ENCODE assay signal across 15 cellular contexts in genomic region chr3:101671014-101671413, GRCh38. TPM values are rescaled to one million over a fixed set of nuclear protein-coding genes. Genes with fewer than 3 reads are reported as not detected.
DNase-seq lines count a peak whose midpoint lies in the region; ATAC-seq and TF ChIP-seq lines count a peak whose summit lies in the region.
"Had no signal": no experiment of that assay in that cellular context is flagged by ENCODE, and none has a peak within 500 bp of the region (broad histone marks: within the 10 kb centered on the region; RNA-seq: fewer than 3 reads in every experiment).

No MANE protein-coding gene starts in this region.

- H3K9me3 ChIP-seq in IMR-90 (ENCODE audit: control insufficient read depth, insufficient read depth, low read length), result no peaks in the 10 kb centered on the region

- H4K5ac ChIP-seq in IMR-90 (ENCODE audit: low read depth, low read length), result no peak overlapping the region

- H3K9me1 ChIP-seq in IMR-90 (ENCODE audit: insufficient read depth, low read length), result 0 out of 2 replicates have a peak, but pooled peaks cover 2% of the 10 kb centered on the region

- H4K20me1 ChIP-seq in IMR-90 (ENCODE audit: insufficient read depth, low read length), result peaks cover 13% of the 10 kb centered on the region

- no peak overlapping the region for H2BK5ac ChIP-seq in IMR-90 (ENCODE audit: low read depth, low read length, poor library complexity, severe bottlenecking)

- no peak for ATAC-seq in activated T-cell treated with anti-CD3 and anti-CD28 coated beads, Interleukin-2, amount 50 U/mL, for 72 hours (replicated peaks in 1 of 2)
- ATAC-seq in IMR-90 (ENCODE audit: low read depth) (no peak), HG03432 (IDR thresholded peaks at IDR 0.05; ENCODE audit: unreplicated experiment) (no peak)
- ATAC-seq in activated CD8-positive, alpha-beta T cell treated with anti-CD3 and anti-CD28 coated beads, Interleukin-2, amount 10 ng/mL, durations not matched to agents 7 days and 5 days, result no peak
- ATAC-seq in central memory CD8-positive, alpha-beta T cell (replicated peaks; ENCODE audit: extremely low read depth, poor library complexity, severe bottlenecking), result no peak
- ATAC-seq: GM23338 had no signal

- H3K18ac ChIP-seq in IMR-90 (ENCODE audit: low read depth, low read length), result no peak overlapping the region

- CTCF ChIA-PET in IMR-90 (lab: Yijun Ruan, JAX), result no interaction called here
- CTCF ChIA-PET in activated CD8-positive, alpha-beta T cell treated with anti-CD3 and anti-CD28 coated beads, Interleukin-2, amount 10 ng/mL, durations not matched to agents 7 days and 5 days (lab: Charles Lee), result interaction anchor here (2.1 kb wide), 1 partner anchor 8 kb away, joined by 6 read pairs; no protein-coding TSS in a partner anchor

- H3K4me1 Mint-ChIP-seq in activated T-cell treated with anti-CD3 and anti-CD28 coated beads, Interleukin-2, amount 50 U/mL, for 72 hours (ENCODE audit: low read depth), result peaks cover 54% of the 10 kb centered on the region
- H3K4me1 Mint-ChIP-seq in activated CD8-positive, alpha-beta T cell treated with anti-CD3 and anti-CD28 coated beads, Interleukin-2, amount 10 ng/mL, durations not matched to agents 7 days and 5 days (ENCODE audit: low read depth), result peaks cover 28% of the 10 kb centered on the region
- H3K4me1 Mint-ChIP-seq in central memory CD8-positive, alpha-beta T cell, result peaks cover 34% of the 10 kb centered on the region

- H2AK9ac ChIP-seq in IMR-90 (replicated peaks; ENCODE audit: low read depth, low read length, poor library complexity), result no peak overlapping the region

- H3K27ac ChIP-seq in IMR-90 (ENCODE audit: insufficient read depth, low read length), result no peak overlapping the region

- no peaks in the 10 kb centered on the region for H3K27me3 Mint-ChIP-seq in activated T-cell treated with anti-CD3 and anti-CD28 coated beads, Interleukin-2, amount 50 U/mL, for 72 hours (ENCODE audit: low read depth)
- no peaks in the 10 kb centered on the region for H3K27me3 Mint-ChIP-seq in activated CD8-positive, alpha-beta T cell treated with anti-CD3 and anti-CD28 coated beads, Interleukin-2, amount 10 ng/mL, durations not matched to agents 7 days and 5 days (ENCODE audit: low read depth)
- no peaks in the 10 kb centered on the region for H3K27me3 Mint-ChIP-seq in central memory CD8-positive, alpha-beta T cell
- H3K27me3 Mint-ChIP-seq: B cell; CD4-positive, alpha-beta T cell had no signal

- H3K36me3 ChIP-seq in IMR-90 (ENCODE audit: control insufficient read depth, insufficient read depth, low read length), result peaks cover 3% of the 10 kb centered on the region

- no peak overlapping the region for H2BK120ac ChIP-seq in IMR-90 (ENCODE audit: low read depth, low read length)

- intact Hi-C loops in IMR-90 (cut with micrococcal nuclease), result loop anchor here (10.0 kb wide), 1 partner anchor 1596 kb away; no protein-coding TSS in a partner anchor

- no peak overlapping the region for H2BK15ac ChIP-seq in IMR-90 (ENCODE audit: low read depth, low read length)

- H3K4me2 ChIP-seq in IMR-90 (ENCODE audit: low read depth, low read length), result no peak overlapping the region
- H3K4me2 ChIP-seq: GM23338 had no signal

- no peak overlapping the region for H3K23ac ChIP-seq in IMR-90 (ENCODE audit: low read depth, low read length)

- no peak overlapping the region for H3K14ac ChIP-seq in IMR-90 (replicated peaks; ENCODE audit: low read depth, low read length)

- BruUV-seq in IMR-90 (replicated peaks; lab: Mats Ljungman, UMichigan), result no TSS peak

- H3K4me3 Mint-ChIP-seq in activated T-cell treated with anti-CD3 and anti-CD28 coated beads, Interleukin-2, amount 50 U/mL, for 72 hours, result no peak overlapping the region
- H3K4me3 Mint-ChIP-seq in activated CD8-positive, alpha-beta T cell treated with anti-CD3 and anti-CD28 coated beads, Interleukin-2, amount 10 ng/mL, durations not matched to agents 7 days and 5 days, result no peak overlapping the region
- H3K4me3 Mint-ChIP-seq in central memory CD8-positive, alpha-beta T cell, result no peak overlapping the region
- H3K4me3 Mint-ChIP-seq: B cell; CD4-positive, alpha-beta T cell; GM23338; H9 had no signal

- POLR2A ChIA-PET in IMR-90 (lab: Charles Lee; ENCODE audit: unreplicated experiment), result no interaction called here
- POLR2A ChIA-PET in activated CD8-positive, alpha-beta T cell treated with anti-CD3 and anti-CD28 coated beads, Interleukin-2, amount 10 ng/mL, durations not matched to agents 7 days and 5 days (lab: Charles Lee), result interaction anchor here (0.8 to 1.3 kb wide), 2 partner anchors 97 to 109 kb away, joined by 3 read pairs; partner anchors contain the start of genes PCNP and TRMT10C

- no peak overlapping the region for H2AK5ac ChIP-seq in IMR-90 (ENCODE audit: low read depth, low read length)

- in situ Hi-C loops in IMR-90 (cut with MboI; ENCODE audit: low sequenced_read_pairs), result no loop called here

- H3K9ac ChIP-seq in IMR-90 (ENCODE audit: low read depth, low read length), result no peak overlapping the region

- no peak for TF ChIP-seq CTCF in IMR-90 (conservative IDR thresholded peaks at IDR 0.05; ENCODE audit: low read depth, low read length)

- H2AFZ ChIP-seq in IMR-90 (replicated peaks; ENCODE audit: low read length, poor library complexity), result no peak overlapping the region
- H2AFZ ChIP-seq: GM23338 had no signal

- no peaks in the 10 kb centered on the region for H3K27me3 ChIP-seq in IMR-90 (ENCODE audit: control insufficient read depth, insufficient read depth, low read length)

- dilution Hi-C loops in IMR-90 (cut with HindIII; ENCODE audit: low sequenced_read_pairs, unreplicated experiment), result no loop called here

- TF ChIP-seq RAD21 in IMR-90 (IDR thresholded peaks at IDR 0.05; ENCODE audit: low read length), result no peak

- no peaks in the 10 kb centered on the region for H3K4me1 ChIP-seq in IMR-90 (ENCODE audit: control insufficient read depth, insufficient read depth, low read length)

- no peak overlapping the region for H4K8ac ChIP-seq in IMR-90 (ENCODE audit: low read depth in 2 of 2, low read length in 2 of 2)

- no peak overlapping the region for H3K56ac ChIP-seq in IMR-90 (ENCODE audit: extremely low read depth, insufficient read depth, low read length)

- no peak for TF ChIP-seq POLR2A in IMR-90 (IDR thresholded peaks at IDR 0.05; ENCODE audit: low read depth, low read length)

- no peak for DNase-seq in activated T-cell treated with anti-CD3 and anti-CD28 coated beads, Interleukin-2, amount 50 U/mL, for 72 hours
- DNase-seq in activated T-cell treated with anti-CD3 and anti-CD28 coated beads, Interleukin-2, amount 50 U/mL, for 1 hour, result no peak
- DNase-seq in IMR-90 (no peak), NCI-H2171 treated with DMSO at 0.1 percent for 48 hours (lab: John Stamatoyannopoulos, UW) (no peak)
- DNase-seq in activated CD8-positive, alpha-beta T cell treated with anti-CD3 and anti-CD28 coated beads, Interleukin-2, amount 10 ng/mL, durations not matched to agents 7 days and 5 days, result no peak
- no peak for DNase-seq in central memory CD8-positive, alpha-beta T cell (ENCODE audit: low spot score in 2 of 2)
- DNase-seq in activated CD8-positive, alpha-beta memory T cell treated with anti-CD3 and anti-CD28 coated beads, Interleukin-2, amount 50 U/mL, for 4 hours, result no peak
- DNase-seq: 8988T; C1 segment of cervical spinal cord; CD4-positive, alpha-beta T cell; DMS79; H9 had no signal

- 83% methylated on average over 1 of the region's 5 CpGs; no CpG with 5 or more reads in 1 of the 2 experiments for WGBS in IMR-90 (ENCODE audit: extremely low coverage in 2 of 2, insufficient read length in 1 of 2), 2 experiments

- no peak overlapping the region for H3K4me3 ChIP-seq in IMR-90 (ENCODE audit: insufficient read depth, low read depth, low read length)
- H3K4me3 ChIP-seq: GM23338 had no signal

- H3K4ac ChIP-seq in IMR-90 (ENCODE audit: low read depth, low read length), result no peak overlapping the region

- H3K9me3 Mint-ChIP-seq in activated T-cell treated with anti-CD3 and anti-CD28 coated beads, Interleukin-2, amount 50 U/mL, for 72 hours, result no peaks in the 10 kb centered on the region
- no peaks in the 10 kb centered on the region for H3K9me3 Mint-ChIP-seq in activated CD8-positive, alpha-beta T cell treated with anti-CD3 and anti-CD28 coated beads, Interleukin-2, amount 10 ng/mL, durations not matched to agents 7 days and 5 days (ENCODE audit: insufficient read depth)
- H3K9me3 Mint-ChIP-seq in central memory CD8-positive, alpha-beta T cell, result no peaks in the 10 kb centered on the region
- H3K9me3 Mint-ChIP-seq: CD4-positive, alpha-beta T cell; GM23338; H9 had no signal

- H4K91ac ChIP-seq in IMR-90 (ENCODE audit: insufficient read depth, low read depth, low read length), result no peak overlapping the region

- peaks cover 2 to 25% of the 10 kb centered on the region in 2 donors for H3K36me3 Mint-ChIP-seq in activated T-cell treated with anti-CD3 and anti-CD28 coated beads, Interleukin-2, amount 50 U/mL, for 72 hours (ENCODE audit: insufficient read depth in 2 of 2)
- peaks cover 55% of the 10 kb centered on the region for H3K36me3 Mint-ChIP-seq in activated CD8-positive, alpha-beta T cell treated with anti-CD3 and anti-CD28 coated beads, Interleukin-2, amount 10 ng/mL, durations not matched to agents 7 days and 5 days (ENCODE audit: low read depth)
- peaks cover 42% of the 10 kb centered on the region for H3K36me3 Mint-ChIP-seq in central memory CD8-positive, alpha-beta T cell (ENCODE audit: insufficient read depth)

- H3K27ac Mint-ChIP-seq in activated T-cell treated with anti-CD3 and anti-CD28 coated beads, Interleukin-2, amount 50 U/mL, for 72 hours, result peak overlapping the region; percentile 46
- H3K27ac Mint-ChIP-seq in activated CD8-positive, alpha-beta T cell treated with anti-CD3 and anti-CD28 coated beads, Interleukin-2, amount 10 ng/mL, durations not matched to agents 7 days and 5 days, result peak overlapping the region; percentile 1
- H3K27ac Mint-ChIP-seq in central memory CD8-positive, alpha-beta T cell (ENCODE audit: low read depth), result peak overlapping the region; percentile 42
- H3K27ac Mint-ChIP-seq: B cell; CD4-positive, alpha-beta T cell; GM23338 had no signal

- peaks cover 21 to 40% of the 10 kb centered on the region in 2 experiments; a peak in 3 of 4 replicates for H3K79me1 ChIP-seq in IMR-90 (ENCODE audit: low read depth in 1 of 2, low read length in 2 of 2)

- H2BK20ac ChIP-seq in IMR-90 (ENCODE audit: low read depth, low read length), result no peak overlapping the region

RNA-seq across cellular contexts. Expression of gene ZBTB11, which starts 5.9 kb away (rescaled TPM):
- total RNA-seq in activated T-cell treated with anti-CD3 and anti-CD28 coated beads, Interleukin-2, amount 50 U/mL, for 72 hours, result 10 to 100 TPM; 26.8 to 31.9 TPM
- total RNA-seq in IMR-90 (2012; rRNA removed), result 17.2 and 25.8 TPM in 2 replicates
- polyA plus RNA-seq in IMR-90 (2012; rRNA removed), result 5.4 and 6.0 TPM in 2 replicates
- 0.64 and 1.5 TPM in 2 replicates for polyA plus RNA-seq in IMR-90 (2012; cell fraction: cytosol; rRNA removed)
- polyA plus RNA-seq in IMR-90 (2012; cell fraction: nucleus; rRNA removed; ENCODE audit: low replicate concordance), result 5.1 and 15.1 TPM in 2 replicates
- total RNA-seq in activated CD8-positive, alpha-beta T cell treated with anti-CD3 and anti-CD28 coated beads, Interleukin-2, amount 10 ng/mL, durations not matched to agents 7 days and 5 days, result 10 to 100 TPM; 30.7 to 33.6 TPM

RNA-seq across cellular contexts. Expression of gene RPL24, which starts 15.5 kb away (rescaled TPM):
- 1,000 to 10,000 TPM; 1,492 to 1,529 TPM for total RNA-seq in activated T-cell treated with anti-CD3 and anti-CD28 coated beads, Interleukin-2, amount 50 U/mL, for 72 hours
- 953 and 1,539 TPM in 2 replicates for total RNA-seq in IMR-90 (2012; rRNA removed)
- polyA plus RNA-seq in IMR-90 (2012; rRNA removed), result 764 and 1,054 TPM in 2 replicates
- 595 and 1,053 TPM in 2 replicates for polyA plus RNA-seq in IMR-90 (2012; cell fraction: cytosol; rRNA removed)
- polyA plus RNA-seq in IMR-90 (2012; cell fraction: nucleus; rRNA removed; ENCODE audit: low replicate concordance), result 152 and 641 TPM in 2 replicates
- total RNA-seq in activated CD8-positive, alpha-beta T cell treated with anti-CD3 and anti-CD28 coated beads, Interleukin-2, amount 10 ng/mL, durations not matched to agents 7 days and 5 days, result 100 to 1,000 TPM; 948 to 978 TPM

RNA-seq across cellular contexts. Expression of gene CEP97, which starts 53.4 kb away (rescaled TPM):
- 10 to 100 TPM; 19.2 to 23.5 TPM for total RNA-seq in activated T-cell treated with anti-CD3 and anti-CD28 coated beads, Interleukin-2, amount 50 U/mL, for 72 hours
- total RNA-seq in IMR-90 (2012; rRNA removed), result 21.9 TPM in 2 replicates
- 1.2 and 2.0 TPM in 2 replicates for polyA plus RNA-seq in IMR-90 (2012; rRNA removed)
- 0.23 and 0.32 TPM in 2 replicates for polyA plus RNA-seq in IMR-90 (2012; cell fraction: cytosol; rRNA removed)
- polyA plus RNA-seq in IMR-90 (2012; cell fraction: nucleus; rRNA removed; ENCODE audit: low replicate concordance), result 0.41 and 2.1 TPM in 2 replicates
- 10 to 100 TPM; 23.3 to 26.2 TPM for total RNA-seq in activated CD8-positive, alpha-beta T cell treated with anti-CD3 and anti-CD28 coated beads, Interleukin-2, amount 10 ng/mL, durations not matched to agents 7 days and 5 days
